14 cellular contexts compared by ENCODE assay signal in genomic region chr19:6887326-6887725, GRCh38. TPM values are rescaled to one million over a fixed set of nuclear protein-coding genes. Genes with fewer than 3 reads are reported as not detected.
DNase-seq lines count a peak whose midpoint lies in the region; ATAC-seq and TF ChIP-seq lines count a peak whose summit lies in the region.
"Had no signal": no experiment of that assay in that cellular context is flagged by ENCODE, and none has a peak within 500 bp of the region (broad histone marks: within the 10 kb centered on the region; RNA-seq: fewer than 3 reads in every experiment).

Gene ADGRE1, plus strand, starts transcription at chr19:6887579. Its CDS starts 30 bp downstream, at chr19:6887609.

- no peak within 1 kb of the TSS for H3K27ac ChIP-seq in left ventricle myocardium inferior (replicated peaks)
- H3K27ac ChIP-seq in thoracic aorta = no peak within 1 kb of the TSS
- no peak within 1 kb of the TSS for H3K27ac ChIP-seq in brain microvascular endothelial cell
- H3K27ac ChIP-seq in mesenchymal stem cell (ENCODE audit: low read length, poor library complexity, severe bottlenecking) = no peak within 1 kb of the TSS
- H3K27ac ChIP-seq: esophagus squamous epithelium had no signal

- DNase-seq in left cardiac atrium (peak; percentile 22), left ventricle myocardium inferior (no peak), OCI-M1 (lab: John Stamatoyannopoulos, UW) (peak; percentile 11), thoracic aorta (ENCODE audit: low spot score) (no peak), brain microvascular endothelial cell (no peak), mesenchymal stem cell (no peak), NCI-H1436 treated with DMSO at 0.1 percent for 48 hours (lab: John Stamatoyannopoulos, UW) (no peak)
- DNase-seq in central memory CD8-positive, alpha-beta T cell (ENCODE audit: low spot score in 2 of 2) = no peak
- DNase-seq: amygdala, EL, esophagus squamous epithelium, Karpas-422, mesendoderm had no signal

- H4K8ac ChIP-seq in mesenchymal stem cell (ENCODE audit: low read length) = no peak within 1 kb of the TSS

- no peak within 1 kb of the TSS for H2BK120ac ChIP-seq in mesenchymal stem cell (ENCODE audit: low read depth, low read length)

- no peak within 1 kb of the TSS for H3K9ac ChIP-seq in mesenchymal stem cell (ENCODE audit: low read length)

- no peak within 1 kb of the TSS for H2BK5ac ChIP-seq in mesenchymal stem cell (ENCODE audit: low read depth, low read length, poor library complexity, severe bottlenecking)

- no peak within 1 kb of the TSS for H3K18ac ChIP-seq in mesenchymal stem cell (ENCODE audit: low read depth in 1 of 2, low read length in 2 of 2)

- WGBS in mesenchymal stem cell = 48% methylated on average over 4 of the region's 4 CpGs

- H3K14ac ChIP-seq in mesenchymal stem cell (ENCODE audit: low read length in 2 of 2) = no peak within 1 kb of the TSS

- no peaks in the 10 kb centered on the region for H3K27me3 Mint-ChIP-seq in central memory CD8-positive, alpha-beta T cell

- no peak within 1 kb of the TSS for H3K4me3 Mint-ChIP-seq in central memory CD8-positive, alpha-beta T cell

- H3K4me1 Mint-ChIP-seq in central memory CD8-positive, alpha-beta T cell = peaks cover 32% of the 10 kb centered on the region

- H3K4me2 ChIP-seq in mesenchymal stem cell (ENCODE audit: low read length, poor library complexity, severe bottlenecking) = no peak within 1 kb of the TSS

- intact Hi-C loops in left cardiac atrium (cut with DNase I) (no loop called here), left ventricle myocardium inferior (cut with micrococcal nuclease) (no loop called here)

- in situ Hi-C loops in brain microvascular endothelial cell (cut with HindIII; ENCODE audit: low pct_ligation_motif_present, low sequenced_read_pairs) = no loop called here

- peaks cover 6% of the 10 kb centered on the region for H3K9me3 Mint-ChIP-seq in central memory CD8-positive, alpha-beta T cell

- H2BK12ac ChIP-seq in mesenchymal stem cell (ENCODE audit: low read length in 2 of 2) = no peak within 1 kb of the TSS

- peak within 1 kb of the TSS; percentile 4 for H3K27ac Mint-ChIP-seq in central memory CD8-positive, alpha-beta T cell (ENCODE audit: low read depth)

- H2BK15ac ChIP-seq in mesenchymal stem cell (ENCODE audit: low read depth, poor library complexity, severe bottlenecking) = no peak within 1 kb of the TSS

- H3K4me3 ChIP-seq in left ventricle myocardium inferior (no peak within 1 kb of the TSS), thoracic aorta (peak within 1 kb of the TSS; percentile 27), brain microvascular endothelial cell (ENCODE audit: low read depth, low read length) (no peak within 1 kb of the TSS), mesenchymal stem cell (ENCODE audit: insufficient read depth in 1 of 2, low read depth in 1 of 2, low read length in 2 of 2) (no peak within 1 kb of the TSS)
- H3K4me3 ChIP-seq: esophagus squamous epithelium had no signal

- H3K27me3 ChIP-seq in left ventricle myocardium inferior (ENCODE audit: low read depth) (peaks cover 26% of the 10 kb centered on the region), thoracic aorta (replicated peaks; ENCODE audit: insufficient read depth) (no peaks in the 10 kb centered on the region), brain microvascular endothelial cell (replicated peaks) (no peaks in the 10 kb centered on the region), mesenchymal stem cell (ENCODE audit: control insufficient read depth in 1 of 2, insufficient read depth in 1 of 2, low read length in 2 of 2) (peaks cover 0 to 2% of the 10 kb centered on the region in 2 experiments)

- H3K4me1 ChIP-seq in left ventricle myocardium inferior (no peaks in the 10 kb centered on the region), thoracic aorta (ENCODE audit: control insufficient read depth in 1 of 2, low read depth in 2 of 2) (no peaks in the 10 kb centered on the region), mesenchymal stem cell (ENCODE audit: control insufficient read depth, insufficient read depth, low read depth, low read length) (no peaks in the 10 kb centered on the region)
- H3K4me1 ChIP-seq: esophagus squamous epithelium had no signal

- no peak within 1 kb of the TSS for H4K91ac ChIP-seq in mesenchymal stem cell (ENCODE audit: low read length)

- no peak within 1 kb of the TSS for H2AK5ac ChIP-seq in mesenchymal stem cell (ENCODE audit: low read length, severe bottlenecking)

- no peaks in the 10 kb centered on the region for H3K79me1 ChIP-seq in mesenchymal stem cell (replicated peaks; ENCODE audit: low read length, poor library complexity, severe bottlenecking)

- ATAC-seq in left cardiac atrium (no peak), thoracic aorta (ENCODE audit: insufficient number of reproducible peaks, low FRiP score, low read depth) (no peak)
- no peak for ATAC-seq in central memory CD8-positive, alpha-beta T cell (replicated peaks; ENCODE audit: extremely low read depth, poor library complexity, severe bottlenecking)

- H3K36me3 ChIP-seq in left ventricle myocardium inferior = no peaks in the 10 kb centered on the region
- H3K36me3 ChIP-seq in thoracic aorta = no peaks in the 10 kb centered on the region
- no peaks in the 10 kb centered on the region for H3K36me3 ChIP-seq in brain microvascular endothelial cell (replicated peaks)
- H3K36me3 ChIP-seq in mesenchymal stem cell (ENCODE audit: control insufficient read depth in 1 of 2, insufficient read depth in 2 of 2, low read depth in 1 of 2, low read length in 2 of 2) = no peaks in the 10 kb centered on the region
- H3K36me3 ChIP-seq: esophagus squamous epithelium had no signal

- no peak within 1 kb of the TSS for H3K23ac ChIP-seq in mesenchymal stem cell (ENCODE audit: low read length in 2 of 2)

- peaks cover 8% of the 10 kb centered on the region for H3K36me3 Mint-ChIP-seq in central memory CD8-positive, alpha-beta T cell (ENCODE audit: insufficient read depth)

- peaks cover 18% of the 10 kb centered on the region for H3K9me3 ChIP-seq in left ventricle myocardium inferior (replicated peaks)
- H3K9me3 ChIP-seq in thoracic aorta = no peaks in the 10 kb centered on the region
- H3K9me3 ChIP-seq in mesenchymal stem cell (ENCODE audit: control insufficient read depth, low read length) = peaks cover 7% of the 10 kb centered on the region

- H3K4ac ChIP-seq in mesenchymal stem cell (ENCODE audit: low read depth in 1 of 2, low read length in 2 of 2) = no peak within 1 kb of the TSS

- TF ChIP-seq CTCF in left ventricle myocardium inferior (IDR thresholded peaks at IDR 0.05; ENCODE audit: borderline replicate concordance) (no peak), thoracic aorta (IDR thresholded peaks at IDR 0.05) (no peak), brain microvascular endothelial cell (IDR thresholded peaks at IDR 0.05; ENCODE audit: low read depth, low read length, missing control alignments) (no peak)

- H2AFZ ChIP-seq in mesenchymal stem cell (ENCODE audit: low read depth, low read length) = no peak within 1 kb of the TSS

RNA-seq across cellular contexts. Expression of gene ADGRE1, which starts in this region (rescaled TPM):
- total RNA-seq in left cardiac atrium (under 1 TPM; 0.21 to 0.31 TPM), left ventricle myocardium inferior (not detected), thoracic aorta (under 1 TPM; 0.41 to 0.42 TPM)
- polyA plus RNA-seq in mesenchymal stem cell (2013, experiment 1 of 2) = not detected
- not detected for polyA plus RNA-seq in mesenchymal stem cell (2013, experiment 2 of 2)
- total RNA-seq: osteocyte had no signal

Comparison
In these comparisons a context has a peak if more than half of its experiments do, and no peak if none do; other contexts are left out.
1. Peak in DNase-seq in left cardiac atrium; RNA of the gene not detected or under 1 TPM.